ENCODE assay signal across 18 cellular contexts in the genomic region with DNA sequence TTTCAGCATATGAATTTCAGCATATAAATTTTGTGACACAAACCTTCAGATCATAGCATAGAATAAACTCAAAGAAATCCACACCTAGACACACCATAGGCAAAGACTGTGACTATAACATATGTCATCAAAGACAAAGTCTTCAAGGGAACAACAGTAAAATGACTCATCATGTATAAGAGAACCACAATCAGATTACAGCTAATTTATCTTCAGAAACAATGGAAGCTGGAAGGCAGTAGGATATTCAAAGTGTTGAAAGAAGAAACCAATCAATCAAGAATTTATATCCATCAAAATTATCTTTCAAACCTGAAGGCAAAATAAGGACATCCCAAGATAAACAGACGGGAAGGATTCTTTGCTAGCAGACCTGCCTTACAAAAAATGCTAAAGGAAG. TPM values are rescaled to one million over a fixed set of nuclear protein-coding genes. Genes with fewer than 3 reads are reported as not detected.
A peak's percentile ranks its signal among the peaks of the same experiment; 100 is the strongest.
DNase-seq lines count a peak whose midpoint lies in the region; ATAC-seq and TF ChIP-seq lines count a peak whose summit lies in the region.
"Had no signal": no experiment of that assay in that cellular context is flagged by ENCODE, and none has a peak within 500 bp of the region (broad histone marks: within the 10 kb centered on the region; RNA-seq: fewer than 3 reads in every experiment).

No MANE protein-coding gene starts in this region.

- no peak for TF ChIP-seq POLR2A in HCT116 (IDR thresholded peaks at IDR 0.05; ENCODE audit: borderline replicate concordance, extremely low read depth, insufficient read depth, insufficient read length)

- no peak overlapping the region for H3K4me3 Mint-ChIP-seq in T-helper 17 cell
- H3K4me3 Mint-ChIP-seq: activated CD4-positive, alpha-beta T cell treated with anti-CD3 and anti-CD28 coated beads, Interleukin-2, amount 10 ng/mL, durations not matched to agents 24 days and 14 days; activated naive CD4-positive, alpha-beta T cell treated with anti-CD3 and anti-CD28 coated beads, Interleukin-2, amount 10 ng/mL, durations not matched to agents 7 days and 5 days; natural killer cell treated with Interleukin-12 subunit alpha and Interleukin-12 subunit beta and Interleukin-15 and Interleukin-18, amount 100 ng/mL, for 72 hours had no signal

- H3K36me3 ChIP-seq in HCT116 (ENCODE audit: control insufficient read depth in 1 of 2, insufficient read depth in 2 of 2, low read length in 2 of 2), result no peaks in the 10 kb centered on the region
- H3K36me3 ChIP-seq in Karpas-422 (ENCODE audit: insufficient read depth, low read length), result no peaks in the 10 kb centered on the region
- H3K36me3 ChIP-seq: esophagus squamous epithelium had no signal

- H3K27ac ChIP-seq in HCT116 (ENCODE audit: low read depth, low read length) (no peak overlapping the region), Karpas-422 (ENCODE audit: low read length) (no peak overlapping the region), substantia nigra (ENCODE audit: low read depth, low read length, poor library complexity, severe bottlenecking) (no peak overlapping the region)

- ATAC-seq in HCT116 (peak; percentile 81), T-helper 17 cell (no peak)
- ATAC-seq: natural killer cell treated with Interleukin-12 subunit alpha and Interleukin-12 subunit beta and Interleukin-15 and Interleukin-18, amount 100 ng/mL, for 72 hours had no signal

- RAD21 ChIA-PET in HCT116 (lab: Charles Lee; ENCODE audit: low non-redundant PET in 1 of 2, low total read pairs in 2 of 2, uncharacterized antibody in 2 of 2, unreplicated experiment in 2 of 2), result no interaction called here

- no peaks in the 10 kb centered on the region; a peak in 1 of 4 replicates for H3K9me3 ChIP-seq in HCT116 (ENCODE audit: control insufficient read depth in 1 of 2, insufficient read depth in 1 of 2, low read depth in 1 of 2, low read length in 2 of 2)
- no peaks in the 10 kb centered on the region for H3K9me3 ChIP-seq in T-helper 17 cell (ENCODE audit: control insufficient read depth, low read length, poor library complexity, severe bottlenecking)
- H3K9me3 ChIP-seq in Karpas-422 (ENCODE audit: low read length), result no peaks in the 10 kb centered on the region
- H3K9me3 ChIP-seq: esophagus squamous epithelium had no signal

- CTCF ChIA-PET in HCT116 (lab: Charles Lee), result no interaction called here

- TF ChIP-seq CTCF in HCT116 (IDR thresholded peaks at IDR 0.05 in 2 of 3, conservative IDR thresholded peaks at IDR 0.05 in 1 of 3; ENCODE audit: borderline replicate concordance in 1 of 3, insufficient read depth in 1 of 3, low read depth in 2 of 3, low read length in 2 of 3) (no peak), fibroblast of mammary gland (conservative IDR thresholded peaks at IDR 0.05; ENCODE audit: control insufficient read depth, insufficient read depth, low read depth, low read length) (no peak)

- TF ChIP-seq RAD21 in HCT116 (IDR thresholded peaks at IDR 0.05; ENCODE audit: low read depth), result peak; percentile 6; the same call in 1 of the 2 replicates

- no peak overlapping the region for H3K4me3 ChIP-seq in HCT116 (replicated peaks in 1 of 2; ENCODE audit: low read depth in 1 of 2, low read length in 2 of 2)
- no peak overlapping the region for H3K4me3 ChIP-seq in fibroblast of mammary gland (ENCODE audit: control insufficient read depth, low read depth, low read length)
- H3K4me3 ChIP-seq in Karpas-422 (ENCODE audit: low read length), result no peak overlapping the region
- H3K4me3 ChIP-seq: esophagus squamous epithelium had no signal

- no TSS peak for BruUV-seq in HCT116 (replicated peaks; lab: Mats Ljungman, UMichigan)

- H3K27ac Mint-ChIP-seq in T-helper 17 cell, result no peak overlapping the region
- H3K27ac Mint-ChIP-seq: activated CD4-positive, alpha-beta T cell treated with anti-CD3 and anti-CD28 coated beads, Interleukin-2, amount 10 ng/mL, durations not matched to agents 24 days and 14 days; activated naive CD4-positive, alpha-beta T cell treated with anti-CD3 and anti-CD28 coated beads, Interleukin-2, amount 10 ng/mL, durations not matched to agents 7 days and 5 days; natural killer cell treated with Interleukin-12 subunit alpha and Interleukin-12 subunit beta and Interleukin-15 and Interleukin-18, amount 100 ng/mL, for 72 hours had no signal

- no peaks in the 10 kb centered on the region for H3K79me2 ChIP-seq in HCT116 (ENCODE audit: insufficient read depth, low read length)
- H3K79me2 ChIP-seq in Karpas-422 (ENCODE audit: low read length), result no peaks in the 10 kb centered on the region

- H2AFZ ChIP-seq in HCT116 (ENCODE audit: low read depth, low read length, poor library complexity, severe bottlenecking), result peak overlapping the region; percentile 28
- no peak overlapping the region for H2AFZ ChIP-seq in Karpas-422 (ENCODE audit: low read length)

- no peaks in the 10 kb centered on the region for H4K20me1 ChIP-seq in HCT116 (ENCODE audit: insufficient read depth)
- no peaks in the 10 kb centered on the region for H4K20me1 ChIP-seq in Karpas-422 (ENCODE audit: insufficient read depth, low read depth, low read length)

- H3K4me1 ChIP-seq in HCT116 (ENCODE audit: control insufficient read depth in 1 of 2, insufficient read depth in 2 of 2, low read length in 2 of 2) (peaks cover 0 to 18% of the 10 kb centered on the region in 2 experiments; a peak in 2 of 4 replicates), Karpas-422 (ENCODE audit: low read length) (no peaks in the 10 kb centered on the region)
- H3K4me1 ChIP-seq: esophagus squamous epithelium had no signal

- H3K27me3 Mint-ChIP-seq in T-helper 17 cell, result peaks cover 62% of the 10 kb centered on the region

- H3K9me2 ChIP-seq in HCT116 (ENCODE audit: insufficient read depth) (no peaks in the 10 kb centered on the region), Karpas-422 (replicated peaks; ENCODE audit: insufficient read depth, low read length) (no peaks in the 10 kb centered on the region)

- no peak overlapping the region for H3K9ac ChIP-seq in HCT116 (ENCODE audit: low read length)
- no peak overlapping the region for H3K9ac ChIP-seq in Karpas-422 (ENCODE audit: low read length)

- intact Hi-C loops in HCT116 (cut with micrococcal nuclease), result no loop called here

- H3K27me3 ChIP-seq in HCT116 (ENCODE audit: insufficient read depth, low read length), result no peaks in the 10 kb centered on the region
- H3K27me3 ChIP-seq in Karpas-422 (ENCODE audit: low read length), result peaks cover 8% of the 10 kb centered on the region

- H3K36me3 Mint-ChIP-seq in T-helper 17 cell (ENCODE audit: low read depth), result peaks cover 8% of the 10 kb centered on the region
- H3K36me3 Mint-ChIP-seq: activated naive CD4-positive, alpha-beta T cell treated with anti-CD3 and anti-CD28 coated beads, Interleukin-2, amount 10 ng/mL, durations not matched to agents 7 days and 5 days; natural killer cell treated with Interleukin-12 subunit alpha and Interleukin-12 subunit beta and Interleukin-15 and Interleukin-18, amount 100 ng/mL, for 72 hours had no signal

- POLR2A ChIA-PET in HCT116 (lab: Charles Lee), result no interaction called here

- peak overlapping the region; percentile 37 for H3K4me2 ChIP-seq in HCT116 (ENCODE audit: low read length)
- no peak overlapping the region for H3K4me2 ChIP-seq in Karpas-422 (ENCODE audit: low read depth, low read length, poor library complexity, severe bottlenecking)

- peaks cover 5% of the 10 kb centered on the region for H3K4me1 Mint-ChIP-seq in T-helper 17 cell
- H3K4me1 Mint-ChIP-seq: activated CD4-positive, alpha-beta T cell treated with anti-CD3 and anti-CD28 coated beads, Interleukin-2, amount 10 ng/mL, durations not matched to agents 24 days and 14 days; activated naive CD4-positive, alpha-beta T cell treated with anti-CD3 and anti-CD28 coated beads, Interleukin-2, amount 10 ng/mL, durations not matched to agents 7 days and 5 days had no signal

- peak; percentile 25 for DNase-seq in AG08395 (ENCODE audit: low spot score)
- DNase-seq in HCT116 (ENCODE audit: low read depth, low spot score), result peak; percentile 63
- peak; percentile 68 for DNase-seq in RKO (ENCODE audit: low spot score)
- peak; percentile 69 for DNase-seq in fibroblast of mammary gland (ENCODE audit: low read depth)
- DNase-seq in NCI-H524 (lab: John Stamatoyannopoulos, UW), result no peak
- DNase-seq in T-helper 17 cell, result no peak
- no peak for DNase-seq in Karpas-422
- no peak for DNase-seq in substantia nigra (lab: John Stamatoyannopoulos, UW)
- DNase-seq: activated CD4-positive, alpha-beta T cell treated with anti-CD3 and anti-CD28 coated beads, Interleukin-2, amount 10 ng/mL, durations not matched to agents 24 days and 14 days; activated naive CD4-positive, alpha-beta T cell treated with anti-CD3 and anti-CD28 coated beads, Interleukin-2, amount 10 ng/mL, durations not matched to agents 7 days and 5 days; esophagus squamous epithelium; NCI-H1694 treated with DMSO at 0.1 percent for 48 hours; stimulated activated CD4-positive, alpha-beta T cell treated with anti-CD3 and anti-CD28 coated beads, Interleukin-12 subunit alpha, Interleukin-12 subunit beta, amount 100 ng/mL, for 4 hours; T-helper 9 cell had no signal

TF ChIP-seq in HCT116, 20 proteins besides CTCF, POLR2A, EP300 and RAD21 (continues in another document):
- TF ChIP-seq ZFX (IDR thresholded peaks at IDR 0.05) (no peak), EZH2phosphoT487 (IDR thresholded peaks at IDR 0.05; ENCODE audit: borderline replicate concordance) (no peak), SIN3A (IDR thresholded peaks at IDR 0.05; ENCODE audit: low read depth) (peak; percentile 55), JUND (IDR thresholded peaks at IDR 0.05) (peak; percentile 90), EGR1 (IDR thresholded peaks at IDR 0.05; ENCODE audit: low read depth) (peak; percentile 22; the same call in 1 of the 2 replicates), TCF7L2 (IDR thresholded peaks at IDR 0.05; ENCODE audit: borderline replicate concordance, extremely low read depth, insufficient read depth, insufficient read length) (peak; percentile 45), FOSL1 (IDR thresholded peaks at IDR 0.05; ENCODE audit: low read depth) (peak; percentile 97), CBX3 (IDR thresholded peaks at IDR 0.05; ENCODE audit: low read depth) (peak; percentile 96), ZNF274 (IDR thresholded peaks at IDR 0.05; ENCODE audit: low read depth, low read length) (no peak)
- TF ChIP-seq, protein P1, sequence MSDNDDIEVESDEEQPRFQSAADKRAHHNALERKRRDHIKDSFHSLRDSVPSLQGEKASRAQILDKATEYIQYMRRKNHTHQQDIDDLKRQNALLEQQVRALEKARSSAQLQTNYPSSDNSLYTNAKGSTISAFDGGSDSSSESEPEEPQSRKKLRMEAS (IDR thresholded peaks at IDR 0.05), result peak; percentile 51; the same call in 1 of the 2 replicates
- TF ChIP-seq, protein P2, sequence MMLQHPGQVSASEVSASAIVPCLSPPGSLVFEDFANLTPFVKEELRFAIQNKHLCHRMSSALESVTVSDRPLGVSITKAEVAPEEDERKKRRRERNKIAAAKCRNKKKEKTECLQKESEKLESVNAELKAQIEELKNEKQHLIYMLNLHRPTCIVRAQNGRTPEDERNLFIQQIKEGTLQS (IDR thresholded peaks at IDR 0.05), result peak; percentile 38; the same call in 1 of the 2 replicates

RNA-seq across cellular contexts. Expression of a gene that starts 29.0 kb away (rescaled TPM):
- total RNA-seq in HCT116 (2021; ENCODE audit: unreplicated experiment) (1.5 TPM), T-helper 17 cell (under 1 TPM in 1 of 2 donors, not detected in 1; 0.91 TPM)
- 0.01 TPM in 1 of 2 replicates, not detected in the other for polyA plus RNA-seq in HCT116 (2012)
- total RNA-seq in Karpas-422 (2014; rRNA removed; shearing (Covaris generic); ENCODE audit: low replicate concordance), result not detected in 2 replicates
- total RNA-seq: activated CD4-positive, alpha-beta T cell treated with anti-CD3 and anti-CD28 coated beads, Interleukin-2, amount 10 ng/mL, durations not matched to agents 24 days and 14 days; dermis microvascular lymphatic vessel endothelial cell; esophagus squamous epithelium; natural killer cell treated with Interleukin-12 subunit alpha and Interleukin-12 subunit beta and Interleukin-15 and Interleukin-18, amount 100 ng/mL, for 72 hours; NCI-H460; posterior vena cava had no signal

Comparison
In these comparisons a context has a peak if more than half of its experiments do, and no peak if none do; other contexts are left out.
1. DNase-seq: peak in AG08395 (single experiment), HCT116 (single experiment), RKO (single experiment) and fibroblast of mammary gland (single experiment); none in NCI-H524 (0 of 2), T-helper 17 cell (0 of 3), Karpas-422 (single experiment) and substantia nigra (0 of 49).